In the genomic region with DNA sequence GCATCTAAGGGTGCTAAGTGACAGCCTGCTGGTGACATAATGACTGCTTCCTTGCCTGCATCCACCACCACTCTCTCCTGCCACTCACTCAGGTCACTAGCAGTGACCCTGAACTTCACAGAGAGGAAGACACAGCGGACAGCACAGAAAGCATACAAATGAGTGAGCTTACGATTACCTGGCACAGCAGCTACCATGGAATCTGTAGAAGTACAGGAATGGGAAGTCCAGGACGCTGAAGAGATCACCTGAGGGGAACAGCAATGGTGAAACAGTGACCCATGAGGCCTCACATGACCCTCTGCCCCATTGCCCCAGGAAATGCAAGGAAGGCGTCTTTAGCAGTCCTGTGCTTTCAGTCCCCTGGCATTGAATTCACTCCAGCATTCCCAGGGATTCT, we compare ENCODE assay signal across 22 cellular contexts.
DNase-seq lines count a peak whose midpoint lies in the region; ATAC-seq and TF ChIP-seq lines count a peak whose summit lies in the region.
"Had no signal": no experiment of that assay in that cellular context is flagged by ENCODE, and none has a peak within 500 bp of the region (broad histone marks: within the 10 kb centered on the region; RNA-seq: fewer than 3 reads in every experiment).

No MANE protein-coding gene starts in this region.

- peak overlapping the region; percentile 79 for H3K27ac Mint-ChIP-seq in osteocyte (ENCODE audit: unreplicated experiment)
- H3K27ac Mint-ChIP-seq: activated CD4-positive, alpha-beta memory T cell treated with anti-CD3 and anti-CD28 coated beads, Interleukin-2, amount 10 ng/mL, durations not matched to agents 7 days and 5 days; activated naive CD4-positive, alpha-beta T cell treated with anti-CD3 and anti-CD28 coated beads for 36 hours; T-helper 2 cell treated with Interferon-gamma antibody and Interleukin-4, amounts not matched to agents 5 μg/mL and 100 μg/mL, for 36 hours had no signal

- peak overlapping the region in 11 of 12 donors; percentile 8 to 87 (median 60) for H3K27ac ChIP-seq in heart left ventricle
- H3K27ac ChIP-seq in uterus, result peak overlapping the region; percentile 70 to 76
- no peak overlapping the region for H3K27ac ChIP-seq in ovary
- H3K27ac ChIP-seq: colonic mucosa, foreskin keratinocyte, testis had no signal

- H3K27me3 Mint-ChIP-seq in osteocyte (ENCODE audit: unreplicated experiment), result no peaks in the 10 kb centered on the region
- H3K27me3 Mint-ChIP-seq: activated CD4-positive, alpha-beta memory T cell treated with anti-CD3 and anti-CD28 coated beads, Interleukin-2, amount 10 ng/mL, durations not matched to agents 7 days and 5 days had no signal

- ATAC-seq in heart left ventricle, result no peak
- no peak for ATAC-seq in left ventricle myocardium superior
- no peak for ATAC-seq in HG03039 (IDR thresholded peaks at IDR 0.05; ENCODE audit: unreplicated experiment)
- ATAC-seq: foreskin keratinocyte had no signal

- H3K36me3 ChIP-seq in heart left ventricle (peaks cover 0 to 9% (median 0%) of the 10 kb centered on the region in 9 donors), uterus (no peaks in the 10 kb centered on the region), ovary (no peaks in the 10 kb centered on the region)
- H3K36me3 ChIP-seq: colonic mucosa, Peyer's patch had no signal

- intact Hi-C loops in heart left ventricle (cut with DNase I), result loop anchor here in 8 of 10 donors (5.0 to 10.0 kb wide), 7 partner anchors 79 to 424 kb away; a partner anchor contains a TSS
- intact Hi-C loops in left ventricle myocardium superior (cut with micrococcal nuclease), result loop anchor here (5.0 to 10.0 kb wide), 2 partner anchors 132 to 224 kb away; no protein-coding TSS in a partner anchor
- intact Hi-C loops in uterus (cut with DNase I; ENCODE audit: low total_unique reads), result no loop called here
- intact Hi-C loops in ovary (cut with DNase I), result loop anchor here in 2 of 4 donors (5.0 to 10.0 kb wide), 2 partner anchors 112 to 219 kb away; a partner anchor contains a TSS

- peaks cover 39% of the 10 kb centered on the region for H3K4me1 Mint-ChIP-seq in osteocyte (ENCODE audit: unreplicated experiment)

- H3K4me3 Mint-ChIP-seq in osteocyte (ENCODE audit: unreplicated experiment), result no peak overlapping the region
- H3K4me3 Mint-ChIP-seq: activated CD4-positive, alpha-beta memory T cell treated with anti-CD3 and anti-CD28 coated beads, Interleukin-2, amount 10 ng/mL, durations not matched to agents 7 days and 5 days; activated naive CD4-positive, alpha-beta T cell treated with anti-CD3 and anti-CD28 coated beads for 36 hours; T-helper 2 cell treated with Interferon-gamma antibody and Interleukin-4, amounts not matched to agents 5 μg/mL and 100 μg/mL, for 36 hours had no signal

- no peaks in the 10 kb centered on the region for H3K9me3 ChIP-seq in heart left ventricle
- no peaks in the 10 kb centered on the region for H3K9me3 ChIP-seq in uterus
- no peaks in the 10 kb centered on the region for H3K9me3 ChIP-seq in ovary
- H3K9me3 ChIP-seq: colonic mucosa, Peyer's patch, SK-N-SH, testis had no signal

- H3K4me3 ChIP-seq in heart left ventricle (no peak overlapping the region), uterus (no peak overlapping the region), ovary (no peak overlapping the region)
- H3K4me3 ChIP-seq: colonic mucosa, Peyer's patch, testis had no signal

- 88 to 93% (median 90%) methylated on average over 4 of the region's 4 CpGs for WGBS in heart left ventricle, 4 donors
- whole genome bisulfite sequencing in ovary, 3 donors, result 83 to 89% (median 84%) methylated on average over 4 of the region's 4 CpGs

- TF ChIP-seq EP300 in ovary (IDR thresholded peaks at IDR 0.05), result no peak

- TF ChIP-seq CTCF in heart left ventricle (IDR thresholded peaks at IDR 0.05) (no peak), osteocyte (IDR thresholded peaks at IDR 0.05) (no peak), uterus (IDR thresholded peaks at IDR 0.05) (no peak), ovary (IDR thresholded peaks at IDR 0.05) (no peak)

- no peaks in the 10 kb centered on the region for H3K9me3 Mint-ChIP-seq in osteocyte (ENCODE audit: unreplicated experiment)
- H3K9me3 Mint-ChIP-seq: activated CD4-positive, alpha-beta memory T cell treated with anti-CD3 and anti-CD28 coated beads, Interleukin-2, amount 10 ng/mL, durations not matched to agents 7 days and 5 days; activated naive CD4-positive, alpha-beta T cell treated with anti-CD3 and anti-CD28 coated beads for 36 hours; T-helper 2 cell treated with Interferon-gamma antibody and Interleukin-4, amounts not matched to agents 5 μg/mL and 100 μg/mL, for 36 hours had no signal

- H3K4me1 ChIP-seq in heart left ventricle, result peaks cover 0 to 33% (median 22%) of the 10 kb centered on the region in 12 donors
- peaks cover 0 to 4% of the 10 kb centered on the region in 2 donors for H3K4me1 ChIP-seq in uterus
- H3K4me1 ChIP-seq in ovary (ENCODE audit: insufficient read depth), result peaks cover 8% of the 10 kb centered on the region
- H3K4me1 ChIP-seq: foreskin keratinocyte had no signal

- TF ChIP-seq POLR2A in heart left ventricle (IDR thresholded peaks at IDR 0.05) (no peak), uterus (IDR thresholded peaks at IDR 0.05) (no peak), ovary (IDR thresholded peaks at IDR 0.05) (no peak)

- DNase-seq in heart left ventricle, result no peak
- DNase-seq in left ventricle myocardium superior, result no peak
- DNase-seq in kidney tubule cell (ENCODE audit: low spot score), result peak; percentile 25
- no peak for DNase-seq in osteocyte (ENCODE audit: extremely low spot score, unreplicated experiment)
- no peak for DNase-seq in uterus
- no peak for DNase-seq in ovary
- no peak for DNase-seq in activated CD4-positive, alpha-beta T cell treated with anti-CD3 and anti-CD28 coated beads for 1 hour
- DNase-seq: 8988T; activated CD4-positive, alpha-beta memory T cell treated with anti-CD3 and anti-CD28 coated beads, Interleukin-2, amount 10 ng/mL, durations not matched to agents 7 days and 5 days; activated naive CD4-positive, alpha-beta T cell treated with anti-CD3 and anti-CD28 coated beads for 36 hours; activated T-cell treated with anti-CD3 and anti-CD28 coated beads, Interleukin-2, amount 50 U/mL, for 1 hour; colonic mucosa; foreskin keratinocyte; left colon; NCI-H1048; NCI-H2029 treated with DMSO at 0.1 percent for 48 hours; Peyer's patch; posterior cingulate gyrus; SK-N-SH had no signal

- H3K36me3 Mint-ChIP-seq in osteocyte (ENCODE audit: unreplicated experiment), result peaks cover 18% of the 10 kb centered on the region

- no peaks in the 10 kb centered on the region for H3K27me3 ChIP-seq in heart left ventricle
- no peaks in the 10 kb centered on the region for H3K27me3 ChIP-seq in uterus
- H3K27me3 ChIP-seq in ovary, result no peaks in the 10 kb centered on the region
- H3K27me3 ChIP-seq: colonic mucosa, foreskin keratinocyte, Peyer's patch, testis had no signal

Comparison
In these comparisons a context has a peak if more than half of its experiments do, and no peak if none do; other contexts are left out.
1. H3K27ac ChIP-seq: peak in heart left ventricle (11 of 12) and uterus (2 of 2); none in ovary (0 of 2).